ENCODE assay signal across 1 cellular context in the genomic region with DNA sequence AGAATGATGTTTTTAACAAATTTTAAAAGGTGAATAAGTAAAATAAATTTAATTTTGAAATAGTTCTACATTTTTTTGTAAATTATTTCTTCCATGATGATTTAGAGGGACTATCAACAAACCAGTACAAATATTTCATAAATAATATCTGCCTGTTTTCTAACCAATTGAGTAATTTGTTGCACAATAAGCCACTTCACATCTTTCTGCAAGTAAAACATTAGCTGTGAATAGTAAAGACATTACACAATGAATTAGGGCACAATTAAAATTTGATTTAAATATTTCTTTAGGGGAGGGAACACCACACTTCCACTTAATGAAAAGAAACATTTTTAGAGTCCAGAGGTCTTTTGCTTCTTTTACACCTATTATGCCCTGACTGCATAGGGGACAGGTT.
TF ChIP-seq lines count a peak whose summit lies in the region.

No MANE protein-coding gene starts in this region.

TF ChIP-seq in GM23338, 12 proteins besides CTCF, POLR2A, EP300 and RAD21 (continued from another document):
- TF ChIP-seq, protein P1, sequence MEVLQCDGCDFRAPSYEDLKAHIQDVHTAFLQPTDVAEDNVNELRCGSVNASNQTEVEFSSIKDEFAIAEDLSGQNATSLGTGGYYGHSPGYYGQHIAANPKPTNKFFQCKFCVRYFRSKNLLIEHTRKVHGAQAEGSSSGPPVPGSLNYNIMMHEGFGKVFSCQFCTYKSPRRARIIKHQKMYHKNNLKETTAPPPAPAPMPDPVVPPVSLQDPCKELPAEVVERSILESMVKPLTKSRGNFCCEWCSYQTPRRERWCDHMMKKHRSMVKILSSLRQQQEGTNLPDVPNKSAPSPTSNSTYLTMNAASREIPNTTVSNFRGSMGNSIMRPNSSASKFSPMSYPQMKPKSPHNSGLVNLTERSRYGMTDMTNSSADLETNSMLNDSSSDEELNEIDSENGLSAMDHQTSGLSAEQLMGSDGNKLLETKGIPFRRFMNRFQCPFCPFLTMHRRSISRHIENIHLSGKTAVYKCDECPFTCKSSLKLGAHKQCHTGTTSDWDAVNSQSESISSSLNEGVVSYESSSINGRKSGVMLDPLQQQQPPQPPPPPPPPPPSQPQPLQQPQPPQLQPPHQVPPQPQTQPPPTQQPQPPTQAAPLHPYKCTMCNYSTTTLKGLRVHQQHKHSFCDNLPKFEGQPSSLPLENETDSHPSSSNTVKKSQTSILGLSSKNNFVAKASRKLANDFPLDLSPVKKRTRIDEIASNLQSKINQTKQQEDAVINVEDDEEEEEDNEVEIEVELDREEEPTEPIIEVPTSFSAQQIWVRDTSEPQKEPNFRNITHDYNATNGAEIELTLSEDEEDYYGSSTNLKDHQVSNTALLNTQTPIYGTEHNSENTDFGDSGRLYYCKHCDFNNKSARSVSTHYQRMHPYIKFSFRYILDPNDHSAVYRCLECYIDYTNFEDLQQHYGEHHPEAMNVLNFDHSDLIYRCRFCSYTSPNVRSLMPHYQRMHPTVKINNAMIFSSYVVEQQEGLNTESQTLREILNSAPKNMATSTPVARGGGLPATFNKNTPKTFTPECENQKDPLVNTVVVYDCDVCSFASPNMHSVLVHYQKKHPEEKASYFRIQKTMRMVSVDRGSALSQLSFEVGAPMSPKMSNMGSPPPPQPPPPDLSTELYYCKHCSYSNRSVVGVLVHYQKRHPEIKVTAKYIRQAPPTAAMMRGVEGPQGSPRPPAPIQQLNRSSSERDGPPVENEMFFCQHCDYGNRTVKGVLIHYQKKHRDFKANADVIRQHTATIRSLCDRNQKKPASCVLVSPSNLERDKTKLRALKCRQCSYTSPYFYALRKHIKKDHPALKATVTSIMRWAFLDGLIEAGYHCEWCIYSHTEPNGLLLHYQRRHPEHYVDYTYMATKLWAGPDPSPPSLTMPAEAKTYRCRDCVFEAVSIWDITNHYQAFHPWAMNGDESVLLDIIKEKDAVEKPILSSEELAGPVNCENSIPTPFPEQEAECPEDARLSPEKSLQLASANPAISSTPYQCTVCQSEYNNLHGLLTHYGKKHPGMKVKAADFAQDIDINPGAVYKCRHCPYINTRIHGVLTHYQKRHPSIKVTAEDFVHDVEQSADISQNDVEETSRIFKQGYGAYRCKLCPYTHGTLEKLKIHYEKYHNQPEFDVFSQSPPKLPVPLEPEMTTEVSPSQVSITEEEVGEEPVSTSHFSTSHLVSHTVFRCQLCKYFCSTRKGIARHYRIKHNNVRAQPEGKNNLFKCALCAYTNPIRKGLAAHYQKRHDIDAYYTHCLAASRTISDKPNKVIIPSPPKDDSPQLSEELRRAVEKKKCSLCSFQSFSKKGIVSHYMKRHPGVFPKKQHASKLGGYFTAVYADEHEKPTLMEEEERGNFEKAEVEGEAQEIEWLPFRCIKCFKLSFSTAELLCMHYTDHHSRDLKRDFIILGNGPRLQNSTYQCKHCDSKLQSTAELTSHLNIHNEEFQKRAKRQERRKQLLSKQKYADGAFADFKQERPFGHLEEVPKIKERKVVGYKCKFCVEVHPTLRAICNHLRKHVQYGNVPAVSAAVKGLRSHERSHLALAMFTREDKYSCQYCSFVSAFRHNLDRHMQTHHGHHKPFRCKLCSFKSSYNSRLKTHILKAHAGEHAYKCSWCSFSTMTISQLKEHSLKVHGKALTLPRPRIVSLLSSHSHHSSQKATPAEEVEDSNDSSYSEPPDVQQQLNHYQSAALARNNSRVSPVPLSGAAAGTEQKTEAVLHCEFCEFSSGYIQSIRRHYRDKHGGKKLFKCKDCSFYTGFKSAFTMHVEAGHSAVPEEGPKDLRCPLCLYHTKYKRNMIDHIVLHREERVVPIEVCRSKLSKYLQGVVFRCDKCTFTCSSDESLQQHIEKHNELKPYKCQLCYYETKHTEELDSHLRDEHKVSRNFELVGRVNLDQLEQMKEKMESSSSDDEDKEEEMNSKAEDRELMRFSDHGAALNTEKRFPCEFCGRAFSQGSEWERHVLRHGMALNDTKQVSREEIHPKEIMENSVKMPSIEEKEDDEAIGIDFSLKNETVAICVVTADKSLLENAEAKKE (CRISPR knock-in tag; IDR thresholded peaks at IDR 0.05): no peak
- no peak for TF ChIP-seq EZH2 (IDR thresholded peaks at IDR 0.05; ENCODE audit: low read depth, unreplicated experiment)
